Comparison of ENCODE assay signal across 29 cellular contexts in genomic region chr14:31749275-31749674, GRCh38.
"Had no signal": no experiment of that assay in that cellular context is flagged by ENCODE, and none has a peak within 500 bp of the region (broad histone marks: within the 10 kb centered on the region; RNA-seq: fewer than 3 reads in every experiment).

No MANE protein-coding gene starts in this region.

- DNase-seq: colonic mucosa; cortex of kidney; dermis blood vessel endothelial cell; dorsolateral prefrontal cortex; effector CD4-positive, alpha-beta T cell; effector CD8-positive, alpha-beta T cell; effector memory CD4-positive, alpha-beta T cell; effector memory CD8-positive, alpha-beta T cell; endodermal cell; erythroblast; esophagus squamous epithelium; foreskin fibroblast; foreskin keratinocyte; foreskin melanocyte; gastrocnemius medialis; glutamatergic neuron; head of caudate nucleus; heart left ventricle; heart right ventricle had no signal

- FAIRE-seq: colon, endometrium, endothelial cell of umbilical vein, frontal cortex had no signal

- H3K4me1 Mint-ChIP-seq: endodermal cell had no signal

- H3K4me3 Mint-ChIP-seq: dendritic cell treated with granulocyte-macrophage colony-stimulating factor and Interleukin-4, amounts not matched to agents 40 ng/mL and 50 ng/mL, for 4 days; effector memory CD8-positive, alpha-beta T cell; endodermal cell had no signal

- H3K4me3 ChIP-seq: colonic mucosa, coronary artery, dorsolateral prefrontal cortex, esophagus muscularis mucosa, esophagus squamous epithelium, gastrocnemius medialis, gastroesophageal sphincter, heart left ventricle, heart right ventricle had no signal

- H3K4me1 ChIP-seq: colonic mucosa, esophagus muscularis mucosa, esophagus squamous epithelium, foreskin keratinocyte, gastrocnemius medialis, gastroesophageal sphincter, heart left ventricle, heart right ventricle had no signal

- H3K27me3 Mint-ChIP-seq: dendritic cell treated with granulocyte-macrophage colony-stimulating factor and Interleukin-4, amounts not matched to agents 40 ng/mL and 50 ng/mL, for 4 days; effector memory CD8-positive, alpha-beta T cell had no signal

- H3K27ac Mint-ChIP-seq: dendritic cell treated with granulocyte-macrophage colony-stimulating factor and Interleukin-4, amounts not matched to agents 40 ng/mL and 50 ng/mL, for 4 days; effector memory CD8-positive, alpha-beta T cell; endodermal cell had no signal

- H3K9me3 ChIP-seq: colonic mucosa had no signal

- ATAC-seq: effector memory CD8-positive, alpha-beta T cell; esophagus mucosa; foreskin keratinocyte; gastrocnemius medialis; gastroesophageal sphincter; heart left ventricle; heart right ventricle had no signal

- H3K36me3 ChIP-seq: colonic mucosa, esophagus muscularis mucosa, esophagus squamous epithelium, gastrocnemius medialis, heart left ventricle had no signal

- H3K27ac ChIP-seq: colonic mucosa, coronary artery, dorsolateral prefrontal cortex, epithelial cell of prostate, esophagus muscularis mucosa, esophagus squamous epithelium, foreskin keratinocyte, gastrocnemius medialis, gastroesophageal sphincter, heart left ventricle, heart right ventricle had no signal

- H3K27me3 ChIP-seq: colonic mucosa, dorsolateral prefrontal cortex, esophagus muscularis mucosa, esophagus squamous epithelium, foreskin keratinocyte, gastrocnemius medialis, gastroesophageal sphincter, heart left ventricle, heart right ventricle had no signal
